ENCODE assay signal across 26 cellular contexts in genomic region chr10:19891429-19891828, GRCh38.
"Had no signal": no experiment of that assay in that cellular context is flagged by ENCODE, and none has a peak within 500 bp of the region (broad histone marks: within the 10 kb centered on the region; RNA-seq: fewer than 3 reads in every experiment).

No MANE protein-coding gene starts in this region.

- H3K27me3 Mint-ChIP-seq: activated CD4-positive, alpha-beta memory T cell treated with anti-CD3 and anti-CD28 coated beads for 36 hours; activated CD4-positive, alpha-beta T cell treated with anti-CD3 and anti-CD28 coated beads, Interleukin-2, amount 10 ng/mL, durations not matched to agents 24 days and 14 days; naive thymus-derived CD4-positive, alpha-beta T cell; stimulated activated naive CD8-positive, alpha-beta T cell treated with anti-CD3 and anti-CD28 coated beads, Interleukin-15, Interleukin-2, amounts not matched to agents 100 ng/mL and 50 ng/mL, for 24 hours; T-helper 17 cell had no signal

- DNase-seq: activated CD4-positive, alpha-beta memory T cell treated with anti-CD3 and anti-CD28 coated beads for 36 hours; activated CD4-positive, alpha-beta T cell treated with anti-CD3 and anti-CD28 coated beads, Interleukin-2, amount 10 ng/mL, durations not matched to agents 24 days and 14 days; activated CD4-positive, CD25-positive, alpha-beta regulatory T cell treated with anti-CD3 and anti-CD28 coated beads, Interleukin-2, amount 50 U/mL, for 72 hours; activated CD8-positive, alpha-beta memory T cell treated with anti-CD3 and anti-CD28 coated beads, Interleukin-2, amount 50 U/mL, for 4 hours; activated gamma-delta T cell; activated naive CD4-positive, alpha-beta T cell treated with anti-CD3 and anti-CD28 coated beads, Interleukin-2, amount 50 U/mL, for 16 hours; activated T-cell treated with anti-CD3 and anti-CD28 coated beads, Interleukin-2, amount 50 U/mL, for 1 hour; amygdala; dermis blood vessel endothelial cell; effector CD4-positive, alpha-beta T cell; kidney glomerular epithelial cell; left lung; mammary epithelial cell; midbrain; naive thymus-derived CD4-positive, alpha-beta T cell; right lobe of liver; stimulated activated CD4-positive, alpha-beta T cell treated with anti-CD3 and anti-CD28 coated beads, Interleukin-4, amount 100 ng/mL, for 1 hour; T-helper 17 cell; T1000; trophoblast cell had no signal

- H3K27ac ChIP-seq: breast epithelium, esophagus muscularis mucosa, foreskin keratinocyte, left lung, neutrophil, right lobe of liver, thoracic aorta had no signal

- H3K9me3 ChIP-seq: breast epithelium, esophagus muscularis mucosa, neutrophil, right lobe of liver, thoracic aorta had no signal

- H3K36me3 Mint-ChIP-seq: activated CD4-positive, alpha-beta memory T cell treated with anti-CD3 and anti-CD28 coated beads for 36 hours; naive thymus-derived CD4-positive, alpha-beta T cell had no signal

- H3K36me3 ChIP-seq: breast epithelium, esophagus muscularis mucosa, left lung, neutrophil, right lobe of liver, thoracic aorta had no signal

- H3K4me1 Mint-ChIP-seq: activated CD4-positive, alpha-beta T cell treated with anti-CD3 and anti-CD28 coated beads, Interleukin-2, amount 10 ng/mL, durations not matched to agents 24 days and 14 days; naive thymus-derived CD4-positive, alpha-beta T cell; T-helper 17 cell had no signal

- H3K27ac Mint-ChIP-seq: activated CD4-positive, alpha-beta memory T cell treated with anti-CD3 and anti-CD28 coated beads for 36 hours; activated CD4-positive, alpha-beta T cell treated with anti-CD3 and anti-CD28 coated beads, Interleukin-2, amount 10 ng/mL, durations not matched to agents 24 days and 14 days; naive thymus-derived CD4-positive, alpha-beta T cell; stimulated activated naive CD8-positive, alpha-beta T cell treated with anti-CD3 and anti-CD28 coated beads, Interleukin-15, Interleukin-2, amounts not matched to agents 100 ng/mL and 50 ng/mL, for 24 hours; T-helper 17 cell had no signal

- H3K4me3 ChIP-seq: breast epithelium, esophagus muscularis mucosa, left lung, right lobe of liver, thoracic aorta had no signal

- ATAC-seq: foreskin keratinocyte; naive thymus-derived CD4-positive, alpha-beta T cell; T-helper 17 cell had no signal

- H3K27me3 ChIP-seq: breast epithelium, esophagus muscularis mucosa, foreskin keratinocyte, left lung, neutrophil, right lobe of liver had no signal

- H3K4me3 Mint-ChIP-seq: activated CD4-positive, alpha-beta memory T cell treated with anti-CD3 and anti-CD28 coated beads for 36 hours; activated CD4-positive, alpha-beta T cell treated with anti-CD3 and anti-CD28 coated beads, Interleukin-2, amount 10 ng/mL, durations not matched to agents 24 days and 14 days; naive thymus-derived CD4-positive, alpha-beta T cell; stimulated activated naive CD8-positive, alpha-beta T cell treated with anti-CD3 and anti-CD28 coated beads, Interleukin-15, Interleukin-2, amounts not matched to agents 100 ng/mL and 50 ng/mL, for 24 hours; T-helper 17 cell had no signal

- H3K9me3 Mint-ChIP-seq: activated CD4-positive, alpha-beta T cell treated with anti-CD3 and anti-CD28 coated beads, Interleukin-2, amount 10 ng/mL, durations not matched to agents 24 days and 14 days; stimulated activated naive CD8-positive, alpha-beta T cell treated with anti-CD3 and anti-CD28 coated beads, Interleukin-15, Interleukin-2, amounts not matched to agents 100 ng/mL and 50 ng/mL, for 24 hours had no signal

- H3K4me1 ChIP-seq: breast epithelium, foreskin keratinocyte had no signal
